1 cellular context compared by ENCODE assay signal in the genomic region with DNA sequence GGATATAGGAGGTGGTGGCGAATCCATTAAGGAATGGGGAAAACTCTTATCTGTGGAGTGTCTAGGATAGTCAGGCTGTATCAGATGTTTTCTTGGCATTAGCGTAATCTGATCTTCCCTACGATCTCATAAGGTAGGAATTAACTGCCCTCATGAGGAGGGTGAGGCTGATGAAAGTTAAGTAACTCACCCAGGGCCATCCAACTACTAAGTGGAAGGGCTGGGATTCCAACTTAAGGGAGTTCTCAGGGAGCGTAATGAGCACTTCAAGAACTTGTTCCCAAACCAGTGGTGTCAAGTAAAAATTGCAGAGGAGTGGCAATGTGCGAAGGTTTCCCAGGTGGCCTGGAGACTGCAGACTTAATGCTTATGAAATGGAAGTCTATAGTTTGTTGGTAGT.
TF ChIP-seq lines count a peak whose summit lies in the region.

No MANE protein-coding gene starts in this region.

TF ChIP-seq in WTC11, 78 proteins besides CTCF, POLR2A, EP300 and RAD21 (continued from another document):
- TF ChIP-seq, protein P1, sequence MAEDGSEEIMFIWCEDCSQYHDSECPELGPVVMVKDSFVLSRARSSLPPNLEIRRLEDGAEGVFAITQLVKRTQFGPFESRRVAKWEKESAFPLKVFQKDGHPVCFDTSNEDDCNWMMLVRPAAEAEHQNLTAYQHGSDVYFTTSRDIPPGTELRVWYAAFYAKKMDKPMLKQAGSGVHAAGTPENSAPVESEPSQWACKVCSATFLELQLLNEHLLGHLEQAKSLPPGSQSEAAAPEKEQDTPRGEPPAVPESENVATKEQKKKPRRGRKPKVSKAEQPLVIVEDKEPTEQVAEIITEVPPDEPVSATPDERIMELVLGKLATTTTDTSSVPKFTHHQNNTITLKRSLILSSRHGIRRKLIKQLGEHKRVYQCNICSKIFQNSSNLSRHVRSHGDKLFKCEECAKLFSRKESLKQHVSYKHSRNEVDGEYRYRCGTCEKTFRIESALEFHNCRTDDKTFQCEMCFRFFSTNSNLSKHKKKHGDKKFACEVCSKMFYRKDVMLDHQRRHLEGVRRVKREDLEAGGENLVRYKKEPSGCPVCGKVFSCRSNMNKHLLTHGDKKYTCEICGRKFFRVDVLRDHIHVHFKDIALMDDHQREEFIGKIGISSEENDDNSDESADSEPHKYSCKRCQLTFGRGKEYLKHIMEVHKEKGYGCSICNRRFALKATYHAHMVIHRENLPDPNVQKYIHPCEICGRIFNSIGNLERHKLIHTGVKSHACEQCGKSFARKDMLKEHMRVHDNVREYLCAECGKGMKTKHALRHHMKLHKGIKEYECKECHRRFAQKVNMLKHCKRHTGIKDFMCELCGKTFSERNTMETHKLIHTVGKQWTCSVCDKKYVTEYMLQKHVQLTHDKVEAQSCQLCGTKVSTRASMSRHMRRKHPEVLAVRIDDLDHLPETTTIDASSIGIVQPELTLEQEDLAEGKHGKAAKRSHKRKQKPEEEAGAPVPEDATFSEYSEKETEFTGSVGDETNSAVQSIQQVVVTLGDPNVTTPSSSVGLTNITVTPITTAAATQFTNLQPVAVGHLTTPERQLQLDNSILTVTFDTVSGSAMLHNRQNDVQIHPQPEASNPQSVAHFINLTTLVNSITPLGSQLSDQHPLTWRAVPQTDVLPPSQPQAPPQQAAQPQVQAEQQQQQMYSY (CRISPR knock-in tag; IDR thresholded peaks at IDR 0.05): no peak
- TF ChIP-seq ZNF671 (CRISPR knock-in tag; IDR thresholded peaks at IDR 0.05): no peak
- no peak for TF ChIP-seq ZNF396 (CRISPR knock-in tag; IDR thresholded peaks at IDR 0.05; ENCODE audit: borderline replicate concordance)
- TF ChIP-seq HMGA2 (CRISPR knock-in tag; IDR thresholded peaks at IDR 0.05): no peak
- TF ChIP-seq, protein P2, sequence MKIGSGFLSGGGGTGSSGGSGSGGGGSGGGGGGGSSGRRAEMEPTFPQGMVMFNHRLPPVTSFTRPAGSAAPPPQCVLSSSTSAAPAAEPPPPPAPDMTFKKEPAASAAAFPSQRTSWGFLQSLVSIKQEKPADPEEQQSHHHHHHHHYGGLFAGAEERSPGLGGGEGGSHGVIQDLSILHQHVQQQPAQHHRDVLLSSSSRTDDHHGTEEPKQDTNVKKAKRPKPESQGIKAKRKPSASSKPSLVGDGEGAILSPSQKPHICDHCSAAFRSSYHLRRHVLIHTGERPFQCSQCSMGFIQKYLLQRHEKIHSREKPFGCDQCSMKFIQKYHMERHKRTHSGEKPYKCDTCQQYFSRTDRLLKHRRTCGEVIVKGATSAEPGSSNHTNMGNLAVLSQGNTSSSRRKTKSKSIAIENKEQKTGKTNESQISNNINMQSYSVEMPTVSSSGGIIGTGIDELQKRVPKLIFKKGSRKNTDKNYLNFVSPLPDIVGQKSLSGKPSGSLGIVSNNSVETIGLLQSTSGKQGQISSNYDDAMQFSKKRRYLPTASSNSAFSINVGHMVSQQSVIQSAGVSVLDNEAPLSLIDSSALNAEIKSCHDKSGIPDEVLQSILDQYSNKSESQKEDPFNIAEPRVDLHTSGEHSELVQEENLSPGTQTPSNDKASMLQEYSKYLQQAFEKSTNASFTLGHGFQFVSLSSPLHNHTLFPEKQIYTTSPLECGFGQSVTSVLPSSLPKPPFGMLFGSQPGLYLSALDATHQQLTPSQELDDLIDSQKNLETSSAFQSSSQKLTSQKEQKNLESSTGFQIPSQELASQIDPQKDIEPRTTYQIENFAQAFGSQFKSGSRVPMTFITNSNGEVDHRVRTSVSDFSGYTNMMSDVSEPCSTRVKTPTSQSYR (CRISPR knock-in tag; IDR thresholded peaks at IDR 0.05): no peak
- TF ChIP-seq, protein P3, sequence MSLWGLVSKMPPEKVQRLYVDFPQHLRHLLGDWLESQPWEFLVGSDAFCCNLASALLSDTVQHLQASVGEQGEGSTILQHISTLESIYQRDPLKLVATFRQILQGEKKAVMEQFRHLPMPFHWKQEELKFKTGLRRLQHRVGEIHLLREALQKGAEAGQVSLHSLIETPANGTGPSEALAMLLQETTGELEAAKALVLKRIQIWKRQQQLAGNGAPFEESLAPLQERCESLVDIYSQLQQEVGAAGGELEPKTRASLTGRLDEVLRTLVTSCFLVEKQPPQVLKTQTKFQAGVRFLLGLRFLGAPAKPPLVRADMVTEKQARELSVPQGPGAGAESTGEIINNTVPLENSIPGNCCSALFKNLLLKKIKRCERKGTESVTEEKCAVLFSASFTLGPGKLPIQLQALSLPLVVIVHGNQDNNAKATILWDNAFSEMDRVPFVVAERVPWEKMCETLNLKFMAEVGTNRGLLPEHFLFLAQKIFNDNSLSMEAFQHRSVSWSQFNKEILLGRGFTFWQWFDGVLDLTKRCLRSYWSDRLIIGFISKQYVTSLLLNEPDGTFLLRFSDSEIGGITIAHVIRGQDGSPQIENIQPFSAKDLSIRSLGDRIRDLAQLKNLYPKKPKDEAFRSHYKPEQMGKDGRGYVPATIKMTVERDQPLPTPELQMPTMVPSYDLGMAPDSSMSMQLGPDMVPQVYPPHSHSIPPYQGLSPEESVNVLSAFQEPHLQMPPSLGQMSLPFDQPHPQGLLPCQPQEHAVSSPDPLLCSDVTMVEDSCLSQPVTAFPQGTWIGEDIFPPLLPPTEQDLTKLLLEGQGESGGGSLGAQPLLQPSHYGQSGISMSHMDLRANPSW (CRISPR knock-in tag; conservative IDR thresholded peaks at IDR 0.05; ENCODE audit: low read depth): no peak
- no peak for TF ChIP-seq ZNF138 (CRISPR knock-in tag; conservative IDR thresholded peaks at IDR 0.05)
- no peak for TF ChIP-seq GTF2I (CRISPR knock-in tag; conservative IDR thresholded peaks at IDR 0.05)
